In the genomic region with DNA sequence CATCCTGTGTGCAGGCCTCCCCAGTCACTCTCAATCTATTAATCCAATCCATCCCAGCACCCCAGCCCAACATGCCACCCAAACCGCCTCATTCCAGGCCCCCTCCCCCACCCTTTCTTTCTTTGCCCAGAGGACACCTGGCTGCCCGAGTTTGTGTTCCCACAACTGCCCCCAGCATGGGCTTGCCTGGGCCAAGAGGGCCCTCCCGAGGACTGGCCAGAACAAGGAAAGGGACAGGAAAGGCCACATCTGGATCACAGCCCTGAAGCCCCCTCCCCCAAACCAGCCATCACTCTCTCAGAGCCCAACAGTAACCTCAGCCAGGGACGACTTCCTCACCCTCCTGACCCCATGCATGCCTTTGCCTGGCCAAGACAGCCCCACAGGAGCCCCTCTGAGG, we compare ENCODE assay signal across 14 cellular contexts. TPM values are rescaled to one million over a fixed set of nuclear protein-coding genes. Genes with fewer than 3 reads are reported as not detected.
DNase-seq lines count a peak whose midpoint lies in the region; ATAC-seq and TF ChIP-seq lines count a peak whose summit lies in the region.
"Had no signal": no experiment of that assay in that cellular context is flagged by ENCODE, and none has a peak within 500 bp of the region (broad histone marks: within the 10 kb centered on the region; RNA-seq: fewer than 3 reads in every experiment).

No MANE protein-coding gene starts in this region.

- no peak overlapping the region for H4K8ac ChIP-seq in trophoblast cell (ENCODE audit: low read depth, low read length)

- H3K9me3 ChIP-seq in left ventricle myocardium inferior (replicated peaks) (no peaks in the 10 kb centered on the region), prostate gland (no peaks in the 10 kb centered on the region), trophoblast cell (ENCODE audit: insufficient read depth, low read depth, low read length) (no peaks in the 10 kb centered on the region)

- H2BK120ac ChIP-seq in trophoblast cell (ENCODE audit: insufficient read depth, low read length, poor library complexity): no peak overlapping the region

- no peak for DNase-seq in left ventricle myocardium inferior
- DNase-seq in left ventricle myocardium superior: no peak
- DNase-seq in fibroblast of mammary gland (ENCODE audit: low read depth): no peak
- no peak for DNase-seq in prostate gland (ENCODE audit: low spot score)
- DNase-seq in trophoblast cell: no peak
- no peak for DNase-seq in activated CD8-positive, alpha-beta memory T cell treated with anti-CD3 and anti-CD28 coated beads for 24 hours
- no peak for DNase-seq in effector CD4-positive, alpha-beta T cell
- DNase-seq: activated CD4-positive, alpha-beta memory T cell treated with anti-CD3 and anti-CD28 coated beads for 36 hours; activated gamma-delta T cell treated with Interleukin-2 at 50 U/mL for 16 hours; NCI-H1105; NCI-H446; T1000 had no signal

- no peak overlapping the region for H4K91ac ChIP-seq in trophoblast cell (ENCODE audit: low read depth, low read length)

- no peak overlapping the region for H3K9ac ChIP-seq in trophoblast cell (ENCODE audit: low read length)

- H2BK5ac ChIP-seq in trophoblast cell (ENCODE audit: low read depth, low read length, poor library complexity): no peak overlapping the region

- H3K4me3 ChIP-seq in left ventricle myocardium inferior (peak overlapping the region; percentile 58), fibroblast of mammary gland (ENCODE audit: control insufficient read depth, low read depth, low read length) (peak overlapping the region; percentile 79), prostate gland (peak overlapping the region in 1 of 2 donors; percentile 25), trophoblast cell (ENCODE audit: low read depth, low read length) (no peak overlapping the region)

- H3K27me3 ChIP-seq in left ventricle myocardium inferior (ENCODE audit: low read depth) (no peaks in the 10 kb centered on the region), prostate gland (replicated peaks; ENCODE audit: insufficient read depth) (no peaks in the 10 kb centered on the region), trophoblast cell (ENCODE audit: insufficient read depth, low read length) (no peaks in the 10 kb centered on the region)

- WGBS in prostate gland: 35% methylated on average over 4 of the region's 4 CpGs
- WGBS in trophoblast cell (ENCODE audit: extremely low coverage, insufficient coverage, insufficient read length): no CpG with 5 or more reads among the region's 4 CpGs

- H3K18ac ChIP-seq in trophoblast cell (ENCODE audit: low read length): no peak overlapping the region

- H3K4me2 ChIP-seq in trophoblast cell (ENCODE audit: low read length): no peak overlapping the region

- no peak overlapping the region for H2BK12ac ChIP-seq in trophoblast cell (ENCODE audit: low read length)

- H3K27ac ChIP-seq in left ventricle myocardium inferior (replicated peaks) (peak overlapping the region; percentile 85), prostate gland (peak overlapping the region; percentile 64 to 75), trophoblast cell (ENCODE audit: low read depth, low read length) (no peak overlapping the region)

- no peak overlapping the region for H2AFZ ChIP-seq in trophoblast cell (ENCODE audit: insufficient read depth, low read length, poor library complexity)

- H3K14ac ChIP-seq in trophoblast cell (ENCODE audit: low read length): no peak overlapping the region

- no peak for ATAC-seq in left ventricle myocardium superior
- no peak for ATAC-seq in HG03139 (IDR thresholded peaks at IDR 0.05; ENCODE audit: unreplicated experiment)
- ATAC-seq: esophagus mucosa had no signal

- no peaks in the 10 kb centered on the region for H3K79me1 ChIP-seq in trophoblast cell (ENCODE audit: low read length)

- H4K12ac ChIP-seq in trophoblast cell (ENCODE audit: low read depth, low read length): no peak overlapping the region

- H3K4me1 ChIP-seq in left ventricle myocardium inferior: peaks cover 46% of the 10 kb centered on the region
- H3K4me1 ChIP-seq in prostate gland (replicated peaks): no peaks in the 10 kb centered on the region
- peaks cover 11 to 32% of the 10 kb centered on the region in 2 experiments for H3K4me1 ChIP-seq in trophoblast cell (ENCODE audit: control insufficient read depth in 1 of 2, insufficient read depth in 2 of 2, low read length in 2 of 2)

- H2AK5ac ChIP-seq in trophoblast cell (ENCODE audit: low read length): no peak overlapping the region

- intact Hi-C loops in left ventricle myocardium inferior (cut with micrococcal nuclease) (no loop called here), left ventricle myocardium superior (cut with micrococcal nuclease) (no loop called here), prostate gland (cut with DNase I) (no loop called here)

- H3K23ac ChIP-seq in trophoblast cell (ENCODE audit: low read length): no peak overlapping the region

- H3K79me2 ChIP-seq in trophoblast cell (ENCODE audit: control insufficient read depth, insufficient read depth, low read length, poor library complexity): no peaks in the 10 kb centered on the region

- H3K4ac ChIP-seq in trophoblast cell (ENCODE audit: low read depth, low read length): no peak overlapping the region

- TF ChIP-seq CTCF in left ventricle myocardium inferior (IDR thresholded peaks at IDR 0.05; ENCODE audit: borderline replicate concordance) (no peak), fibroblast of mammary gland (conservative IDR thresholded peaks at IDR 0.05; ENCODE audit: control insufficient read depth, insufficient read depth, low read depth, low read length) (no peak), prostate gland (IDR thresholded peaks at IDR 0.05) (no peak)

- H3K36me3 ChIP-seq in left ventricle myocardium inferior: no peaks in the 10 kb centered on the region
- H3K36me3 ChIP-seq in prostate gland: no peaks in the 10 kb centered on the region
- H3K36me3 ChIP-seq in trophoblast cell (ENCODE audit: control insufficient read depth in 1 of 2, insufficient read depth in 2 of 2, low read length in 2 of 2): no peaks in the 10 kb centered on the region

- no peak for TF ChIP-seq POLR2A in prostate gland (IDR thresholded peaks at IDR 0.05)

RNA-seq across cellular contexts. Expression of a gene that starts 1.2 kb away (rescaled TPM):
- total RNA-seq in left ventricle myocardium inferior: 828 TPM
- total RNA-seq in left ventricle myocardium superior: 783 TPM
- total RNA-seq in prostate gland: 100 to 1,000 TPM; 238 to 659 TPM
- 1.5 and 2.0 TPM in 2 replicates for polyA plus RNA-seq in trophoblast cell (2013)
